8 cellular contexts compared by ENCODE assay signal in the genomic region with DNA sequence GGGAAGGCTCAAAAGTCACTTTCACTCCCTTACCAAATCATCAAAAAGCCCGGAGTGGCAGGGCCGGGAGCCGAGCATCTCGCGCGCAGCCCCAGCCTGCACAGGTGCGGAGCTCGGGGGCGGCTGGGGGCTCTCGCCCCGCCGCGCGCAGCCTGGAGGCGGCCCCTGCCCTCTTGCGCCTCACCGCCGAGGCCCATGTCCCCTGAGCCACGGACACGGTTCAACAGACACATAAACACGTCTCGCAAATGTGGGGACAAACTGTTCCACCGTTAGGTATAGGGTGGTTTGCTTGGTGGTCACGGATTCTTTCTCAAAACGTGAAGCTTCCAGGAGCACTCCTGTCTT. TPM values are rescaled to one million over a fixed set of nuclear protein-coding genes. Genes with fewer than 3 reads are reported as not detected.
DNase-seq lines count a peak whose midpoint lies in the region; ATAC-seq, FAIRE-seq and TF ChIP-seq lines count a peak whose summit lies in the region.

No MANE protein-coding gene starts in this region.

- FAIRE-seq in H1 (lab: Jason Lieb, UNC) = no peak

- no peak overlapping the region for H3K23ac ChIP-seq in H1 (ENCODE audit: insufficient read length)

- peak overlapping the region; percentile 66; the same call in 1 of the 2 replicates for H2BK5ac ChIP-seq in H1 (ENCODE audit: low read depth, low read length)

- peak overlapping the region; percentile 45 to 63 (median 49) for H3K4me3 ChIP-seq in H1 (ENCODE audit: extremely low read depth in 1 of 4, insufficient read depth in 2 of 4, low read depth in 3 of 4, low read length in 4 of 4)

- H3K23me2 ChIP-seq in H1 (ENCODE audit: low read depth, low read length) = peaks cover 8% of the 10 kb centered on the region; the same call in 1 of the 2 replicates

- no peak overlapping the region for H3K4ac ChIP-seq in H1 (replicated peaks; ENCODE audit: insufficient read length, low read depth, low read length)

- peak overlapping the region; percentile 95 for H4K91ac ChIP-seq in H1 (replicated peaks; ENCODE audit: insufficient read length, low read length)

- no peak overlapping the region for H3K14ac ChIP-seq in H1 (ENCODE audit: insufficient read length)

- peak; percentile 36 for ATAC-seq in HG02970 (IDR thresholded peaks at IDR 0.05; ENCODE audit: low FRiP score, unreplicated experiment)

- TF ChIP-seq EP300 in H1 (IDR thresholded peaks at IDR 0.05; ENCODE audit: borderline replicate concordance in 1 of 2, low read depth in 2 of 2, low read length in 2 of 2) = no peak

- peak overlapping the region; percentile 69 for H4K5ac ChIP-seq in H1 (ENCODE audit: insufficient read length, low read depth, low read length)

- TF ChIP-seq RAD21 in H1 (IDR thresholded peaks at IDR 0.05 in 1 of 2, conservative IDR thresholded peaks at IDR 0.05 in 1 of 2; ENCODE audit: low read depth in 2 of 2, low read length in 2 of 2) = no peak

- TF ChIP-seq POLR2A in H1 (IDR thresholded peaks at IDR 0.05; ENCODE audit: control extremely low read depth in 1 of 2, low read depth in 2 of 2, low read length in 2 of 2) = no peak

- H3K27me3 ChIP-seq in H1 (replicated peaks in 1 of 4; ENCODE audit: control insufficient read depth in 3 of 4, extremely low read depth in 1 of 4, insufficient read depth in 3 of 4, low read length in 3 of 4) = peaks cover 0 to 15% (median 12%) of the 10 kb centered on the region in 4 experiments; a peak in 6 of 7 replicates

- no peak overlapping the region for H3K27ac ChIP-seq in H1 (ENCODE audit: low read depth, low read length)

- no peak for TF ChIP-seq CTCF in H1 (IDR thresholded peaks at IDR 0.05; ENCODE audit: control extremely low read depth in 1 of 3, insufficient read depth in 1 of 3, low read depth in 1 of 3, low read length in 3 of 3)

- H3K9me3 ChIP-seq in H1 (ENCODE audit: insufficient read depth in 2 of 2, low read depth in 1 of 2, low read length in 1 of 2) = no peaks in the 10 kb centered on the region

- CTCF ChIA-PET in H1 (lab: Charles Lee; ENCODE audit: partially characterized antibody) = interaction anchor here (0.8 to 2.2 kb wide), 4 partner anchors 10 to 149 kb away, joined by 3 to 8 read pairs (median 3); no protein-coding TSS in a partner anchor

- peak overlapping the region; percentile 51; the same call in 1 of the 2 replicates for H2BK20ac ChIP-seq in H1 (ENCODE audit: low read length)

- H4K8ac ChIP-seq in H1 (ENCODE audit: extremely low read depth, insufficient read depth, low read length) = no peak overlapping the region; the same call in 1 of the 2 replicates

- peak overlapping the region; percentile 80; the same call in 1 of the 2 replicates for H2BK12ac ChIP-seq in H1 (ENCODE audit: low read depth, low read length)

- no peak overlapping the region; a peak in 1 of 7 replicates for H3K9ac ChIP-seq in H1 (replicated peaks in 1 of 4; ENCODE audit: extremely low read depth in 1 of 4, low read depth in 3 of 4, low read length in 3 of 4)

- H3K36me3 ChIP-seq in H1 (ENCODE audit: control insufficient read depth in 2 of 4, insufficient read depth in 4 of 4, low read length in 3 of 4) = no peaks in the 10 kb centered on the region; a peak in 1 of 8 replicates

- WGBS in H1 (ENCODE audit: extremely low coverage in 1 of 2, insufficient coverage in 1 of 2, insufficient read length in 1 of 2, insufficient replicate concordance in 2 of 2, low coverage in 1 of 2, low lambda C conversion rate in 2 of 2, missing lambda C conversion rate in 1 of 2), 2 experiments = 4% methylated on average over 25 of the region's 25 CpGs; no CpG with 5 or more reads in 1 of the 2 experiments

- H2BK15ac ChIP-seq in H1 (ENCODE audit: low read length) = peak overlapping the region; percentile 88; the same call in 1 of the 2 replicates

- H3K79me1 ChIP-seq in H1 (ENCODE audit: low read depth, low read length) = no peaks in the 10 kb centered on the region

- peaks cover 4 to 34% (median 12%) of the 10 kb centered on the region in 4 experiments for H3K4me1 ChIP-seq in H1 (replicated peaks in 1 of 4; ENCODE audit: control insufficient read depth in 3 of 4, insufficient read depth in 4 of 4, low read length in 3 of 4)

- DNase-seq in stimulated activated CD8-positive, alpha-beta memory T cell treated with anti-CD3 and anti-CD28 coated beads, Interleukin-12 subunit alpha, Interleukin-12 subunit beta, amount 100 ng/mL, for 1 hour (ENCODE audit: low read depth) = peak; percentile 4
- no peak for DNase-seq in stimulated activated CD8-positive, alpha-beta memory T cell treated with anti-CD3 and anti-CD28 coated beads, Interleukin-4, amount 100 ng/mL, for 48 hours
- DNase-seq in T-helper 9 cell (peak; percentile 9), H1 (ENCODE audit: low read depth in 1 of 2, low spot score in 2 of 2) (peak in 1 of 2 experiments; percentile 60), myocyte (ENCODE audit: low read depth) (peak; percentile 43), A172 (ENCODE audit: low spot score) (no peak), putamen (ENCODE audit: low spot score) (no peak)

- H2BK120ac ChIP-seq in H1 (replicated peaks; ENCODE audit: low read depth, low read length) = no peak overlapping the region

- POLR2A ChIA-PET in H1 (lab: Charles Lee; ENCODE audit: partially characterized antibody) = interaction anchor here (0.8 to 5.7 kb wide), 2 partner anchors 11 to 13 kb away, joined by 3 to 28 read pairs; no protein-coding TSS in a partner anchor

- no peaks in the 10 kb centered on the region for H4K20me1 ChIP-seq in H1 (replicated peaks in 1 of 2; ENCODE audit: control insufficient read depth in 1 of 2, insufficient read depth in 2 of 2, low read length in 2 of 2)

- H3K79me2 ChIP-seq in H1 (ENCODE audit: control insufficient read depth in 1 of 2, insufficient read depth in 2 of 2, low read length in 2 of 2) = no peaks in the 10 kb centered on the region

- no peak overlapping the region for H3K56ac ChIP-seq in H1 (replicated peaks; ENCODE audit: insufficient read length, low read depth, low read length)

- H2AK5ac ChIP-seq in H1 (ENCODE audit: low read depth, low read length) = no peak overlapping the region

- peak overlapping the region; percentile 81 to 96 for H3K4me2 ChIP-seq in H1 (ENCODE audit: insufficient read depth in 1 of 2, low read depth in 2 of 2, low read length in 2 of 2)

- H2AFZ ChIP-seq in H1 (ENCODE audit: low read length) = peak overlapping the region; percentile 70

- H3K18ac ChIP-seq in H1 (ENCODE audit: extremely low read depth, low read length) = peak overlapping the region; percentile 98

TF ChIP-seq in H1, 55 proteins besides CTCF, POLR2A, EP300 and RAD21:
- TF ChIP-seq EZH2 (IDR thresholded peaks at IDR 0.05; ENCODE audit: low read depth, low read length, severe bottlenecking) = peak; percentile 15
- no peak for TF ChIP-seq GTF2F1 (IDR thresholded peaks at IDR 0.05; ENCODE audit: borderline replicate concordance, low read depth, low read length)
- peak; percentile 58; the same call in 1 of the 2 replicates for TF ChIP-seq SUZ12 (IDR thresholded peaks at IDR 0.05; ENCODE audit: low read length)

RNA-seq across cellular contexts. Expression of a gene that starts 0.7 kb away (rescaled TPM):
- total RNA-seq in H1 (2021; fragmentation: NEBNext Ultra II Directional; extraction: Animal tissue kit (Norgen Biotek cat#: 25700)) = 0.93 and 0.94 TPM in 2 replicates
- 1.7 and 2.1 TPM in 2 replicates for polyA plus RNA-seq in H1 (2011; rRNA removed)
- polyA plus RNA-seq in H1 (2011; cell fraction: cytosol; rRNA removed) = 2.5 TPM
- polyA plus RNA-seq in H1 (2011; cell fraction: nucleus; rRNA removed) = 5.9 TPM
- 1.4 to 3.0 TPM (median 1.6 TPM) in 4 replicates for polyA plus RNA-seq in H1 (2012, experiment 1 of 2)
- not detected for polyA plus RNA-seq in H1 (2012, experiment 2 of 2)
- polyA plus RNA-seq in H1 (2013, experiment 1 of 2) = 0.67 TPM
- 0.40 TPM for polyA plus RNA-seq in H1 (2013, experiment 2 of 2)
- polyA minus RNA-seq in H1 (2011; rRNA and poly(A)+ RNA removed) = 4.3 and 6.0 TPM in 2 replicates
- polyA minus RNA-seq in H1 (2011; cell fraction: cytosol; rRNA and poly(A)+ RNA removed) = 2.1 TPM
- polyA minus RNA-seq in H1 (2011; cell fraction: nucleus; rRNA and poly(A)+ RNA removed) = 12.0 TPM
- total RNA-seq in myocyte = 12.2 and 16.6 TPM in 2 replicates
- polyA plus RNA-seq in myocyte (2012) = 9.3 TPM
- total RNA-seq in A172 (2014; rRNA removed; shearing (Covaris generic)) = 9.6 and 13.7 TPM in 2 replicates

Comparison
In these comparisons a context has a peak if more than half of its experiments do, and no peak if none do; other contexts are left out.
1. DNase-seq: peak in stimulated activated CD8-positive, alpha-beta memory T cell treated with anti-CD3 and anti-CD28 coated beads, Interleukin-12 subunit alpha, Interleukin-12 subunit beta, amount 100 ng/mL, for 1 hour (single experiment), T-helper 9 cell (single experiment) and myocyte (single experiment); none in stimulated activated CD8-positive, alpha-beta memory T cell treated with anti-CD3 and anti-CD28 coated beads, Interleukin-4, amount 100 ng/mL, for 48 hours (single experiment), A172 (single experiment) and putamen (single experiment).